8 cellular contexts compared by ENCODE assay signal in the genomic region with DNA sequence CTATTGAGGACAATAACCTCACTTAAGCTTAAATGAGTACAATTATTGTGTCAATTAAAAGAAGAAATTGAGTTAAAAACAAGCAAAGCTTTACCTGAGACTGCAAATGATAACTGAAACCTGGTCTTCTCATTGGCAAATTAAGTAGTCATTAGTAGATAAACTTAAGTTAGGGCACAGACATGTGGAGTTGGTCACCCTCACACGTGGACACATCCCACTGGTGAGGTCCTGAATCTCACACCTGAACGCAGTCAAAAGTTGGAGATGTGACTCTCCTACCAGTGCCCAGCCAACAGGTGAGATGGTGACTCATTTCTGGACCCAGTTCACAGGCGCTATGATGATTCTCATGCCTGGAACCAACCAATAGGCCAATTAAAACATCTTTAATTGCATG.
"Had no signal": no experiment of that assay in that cellular context is flagged by ENCODE, and none has a peak within 500 bp of the region (broad histone marks: within the 10 kb centered on the region; RNA-seq: fewer than 3 reads in every experiment).

No MANE protein-coding gene starts in this region.

- ATAC-seq: GM12878 had no signal

- DNase-seq: GDM1, GF-D8 had no signal

- FAIRE-seq: G401.6, GM12878, GM12891, GM12892, GM18507, GM19239 had no signal

- H3K4me3 ChIP-seq: GM12878 had no signal
